In genomic region chr1:9421533-9421873, GRCh38 we compare ENCODE assay signal across 19 cellular contexts.
DNase-seq lines count a peak whose midpoint lies in the region; ATAC-seq, FAIRE-seq and TF ChIP-seq lines count a peak whose summit lies in the region.
"Had no signal": no experiment of that assay in that cellular context is flagged by ENCODE, and none has a peak within 500 bp of the region (broad histone marks: within the 10 kb centered on the region; RNA-seq: fewer than 3 reads in every experiment).

No MANE protein-coding gene starts in this region.

- POLR2A ChIA-PET in OCI-LY7 (lab: Charles Lee) (interaction anchor here (0.6 to 3.2 kb wide), 5 partner anchors 8 to 111 kb away, joined by 3 to 20 read pairs (median 7); no protein-coding TSS in a partner anchor), HepG2 (lab: Yijun Ruan, JAX) (interaction anchor here (1.0 to 2.6 kb wide), 3 partner anchors 17 to 21 kb away, joined by 3 to 12 read pairs (median 4); no protein-coding TSS in a partner anchor)

- H3K4me3 ChIP-seq in DOHH2 (ENCODE audit: low read length) (peak overlapping the region; percentile 65), OCI-LY7 (ENCODE audit: low read depth, low read length, poor library complexity, severe bottlenecking) (peak overlapping the region; percentile 24), HepG2 (replicated peaks in 1 of 3; ENCODE audit: insufficient read depth in 1 of 3, low read depth in 2 of 3, low read length in 3 of 3) (no peak overlapping the region), testis (peak overlapping the region in 1 of 2 donors; percentile 2)
- H3K4me3 ChIP-seq: K562, PC-9 had no signal

- TF ChIP-seq CTCF in DOHH2 (IDR thresholded peaks at IDR 0.05; ENCODE audit: low read depth, low read length, poor library complexity, severe bottlenecking) (no peak), OCI-LY7 (conservative IDR thresholded peaks at IDR 0.05; ENCODE audit: low read length) (no peak), HepG2 (CRISPR knock-in tag; IDR thresholded peaks at IDR 0.05) (no peak), testis (IDR thresholded peaks at IDR 0.05) (no peak)

- H3K27me3 ChIP-seq in DOHH2 (ENCODE audit: control insufficient read depth, low read length), result no peaks in the 10 kb centered on the region
- peaks cover 2 to 26% of the 10 kb centered on the region in 2 experiments; a peak in 2 of 5 replicates for H3K27me3 ChIP-seq in HepG2 (ENCODE audit: control insufficient read depth in 1 of 2, insufficient read depth in 2 of 2, low read length in 2 of 2)
- H3K27me3 ChIP-seq in testis, result no peaks in the 10 kb centered on the region

- H3F3A ChIP-seq in DOHH2 (ENCODE audit: control insufficient read depth, insufficient read depth), result peaks cover 55% of the 10 kb centered on the region

- TF ChIP-seq POLR2A in HepG2 (IDR thresholded peaks at IDR 0.05; ENCODE audit: insufficient read depth in 1 of 2, low read depth in 2 of 2, low read length in 2 of 2), result no peak
- TF ChIP-seq POLR2A in testis (IDR thresholded peaks at IDR 0.05), result no peak

- no peaks in the 10 kb centered on the region for H4K20me1 ChIP-seq in DOHH2 (ENCODE audit: control insufficient read depth, insufficient read depth, low read depth, low read length)
- H4K20me1 ChIP-seq in OCI-LY7 (ENCODE audit: insufficient read depth, low read length), result no peaks in the 10 kb centered on the region
- no peaks in the 10 kb centered on the region for H4K20me1 ChIP-seq in HepG2 (ENCODE audit: insufficient read depth, low read length)

- H3K9ac ChIP-seq in HepG2 (ENCODE audit: insufficient read depth, low read depth, low read length), result no peak overlapping the region

- peaks cover 18% of the 10 kb centered on the region for H3K79me2 ChIP-seq in DOHH2 (ENCODE audit: control insufficient read depth, low read length)
- H3K79me2 ChIP-seq in OCI-LY7 (ENCODE audit: insufficient read depth, low read depth, low read length), result no peaks in the 10 kb centered on the region
- H3K79me2 ChIP-seq in HepG2 (ENCODE audit: insufficient read depth, low read length), result no peaks in the 10 kb centered on the region

- no peaks in the 10 kb centered on the region for H3K9me3 ChIP-seq in DOHH2 (ENCODE audit: control insufficient read depth, insufficient read depth, low read length)
- H3K9me3 ChIP-seq in OCI-LY7 (ENCODE audit: low read length), result no peaks in the 10 kb centered on the region
- H3K9me3 ChIP-seq in HepG2 (ENCODE audit: low read length), result no peaks in the 10 kb centered on the region
- no peaks in the 10 kb centered on the region for H3K9me3 ChIP-seq in testis

- BruUV-seq in OCI-LY7 (replicated peaks; lab: Mats Ljungman, UMichigan), result no TSS peak
- BruUV-seq in HepG2 (replicated peaks; lab: Mats Ljungman, UMichigan), result no TSS peak

- WGBS in HepG2 (ENCODE audit: low lambda C conversion rate), result 5% methylated on average over 4 of the region's 5 CpGs
- 40 to 41% methylated on average over 5 of the region's 5 CpGs for WGBS in testis, 2 donors

- intact Hi-C loops in OCI-LY7 (cut with micrococcal nuclease; ENCODE audit: unreplicated experiment), result loop anchor here (10.0 kb wide), 1 partner anchor 897 kb away; no protein-coding TSS in a partner anchor
- intact Hi-C loops in HepG2 (cut with micrococcal nuclease; ENCODE audit: unreplicated experiment), result no loop called here
- intact Hi-C loops in testis (cut with DNase I; ENCODE audit: low total_unique reads), result loop anchor here (10.0 kb wide), 1 partner anchor 47 kb away; no protein-coding TSS in a partner anchor

- in situ Hi-C loops in HepG2 (cut with HindIII; ENCODE audit: extremely low pct_ligation_motif_present, low pct_unique_long_range_greater_than_20kb), result no loop called here

- DNase-seq in OCI-LY7 (ENCODE audit: low spot score) (no peak), HepG2 (ENCODE audit: low spot score) (peak; percentile 63), testis (peak; percentile 79), D341Med (ENCODE audit: low spot score) (no peak), COLO829 (ENCODE audit: low spot score) (no peak)
- DNase-seq: DMS53, HCEC 1CT, NCI-H1417 treated with DMSO at 0.1 percent for 48 hours, NCI-H187 treated with DMSO at 0.1 percent for 48 hours, NCI-H524, NCI-H82, PC-9, SIG-M5, T-cell had no signal

- H3K4me2 ChIP-seq in DOHH2 (ENCODE audit: low read length), result peak overlapping the region; percentile 82
- H3K4me2 ChIP-seq in OCI-LY7 (ENCODE audit: low read length), result peak overlapping the region; percentile 60
- peak overlapping the region; percentile 18; the same call in 1 of the 2 replicates for H3K4me2 ChIP-seq in HepG2 (ENCODE audit: low read depth, low read length)
- H3K4me2 ChIP-seq: PC-9 had no signal

- H2AFZ ChIP-seq in OCI-LY7 (ENCODE audit: low read length), result peak overlapping the region; percentile 44; the same call in 1 of the 2 replicates
- H2AFZ ChIP-seq in HepG2 (ENCODE audit: low read length), result no peak overlapping the region
- H2AFZ ChIP-seq: PC-9 had no signal

- ATAC-seq in HepG2 (peak; percentile 57), HG03342 (IDR thresholded peaks at IDR 0.05; ENCODE audit: unreplicated experiment) (no peak)
- ATAC-seq: K562, SK-N-SH treated with all-trans-retinoic acid at 6 μM for 48 hours, T-cell had no signal

- H3K27ac ChIP-seq in DOHH2 (ENCODE audit: low read depth, low read length), result peak overlapping the region; percentile 96
- peak overlapping the region; percentile 74 for H3K27ac ChIP-seq in OCI-LY7 (ENCODE audit: low read depth, low read length, poor library complexity, severe bottlenecking)
- no peak overlapping the region for H3K27ac ChIP-seq in HepG2 (ENCODE audit: extremely low read length, insufficient read depth, low read length)
- peak overlapping the region in 1 of 2 donors; percentile 31 for H3K27ac ChIP-seq in testis
- H3K27ac ChIP-seq: PC-9, RWPE1 had no signal

- H3K36me3 ChIP-seq in DOHH2 (ENCODE audit: control insufficient read depth, low read length) (no peaks in the 10 kb centered on the region), OCI-LY7 (ENCODE audit: insufficient read depth, low read length) (no peaks in the 10 kb centered on the region), HepG2 (replicated peaks in 1 of 2; ENCODE audit: control insufficient read depth in 1 of 2, insufficient read depth in 2 of 2, low read length in 2 of 2) (no peaks in the 10 kb centered on the region), testis (ENCODE audit: low read depth, missing control alignments) (no peaks in the 10 kb centered on the region)

- no peak for TF ChIP-seq EP300 in HepG2 (IDR thresholded peaks at IDR 0.05; ENCODE audit: low read depth in 2 of 2, low read length in 2 of 2)
- no peak for TF ChIP-seq EP300 in HepG2 (CRISPR knock-in tag; IDR thresholded peaks at IDR 0.05; ENCODE audit: borderline replicate concordance)

- peaks cover 98% of the 10 kb centered on the region for H3K4me1 ChIP-seq in DOHH2 (ENCODE audit: control insufficient read depth, low read length)
- H3K4me1 ChIP-seq in OCI-LY7 (ENCODE audit: insufficient read depth, low read length, poor library complexity, severe bottlenecking), result peaks cover 98% of the 10 kb centered on the region
- peaks cover 42% of the 10 kb centered on the region for H3K4me1 ChIP-seq in HepG2 (ENCODE audit: insufficient read depth, low read length)
- H3K4me1 ChIP-seq in testis, result no peaks in the 10 kb centered on the region

- FAIRE-seq in HepG2 (lab: Jason Lieb, UNC), result no peak
- FAIRE-seq: K562 had no signal

- CTCF ChIA-PET in OCI-LY7 (lab: Charles Lee; ENCODE audit: unreplicated experiment), result interaction anchor here (0.7 to 1.3 kb wide), 2 partner anchors 9 to 22 kb away, joined by 3 read pairs; no protein-coding TSS in a partner anchor
- CTCF ChIA-PET in HepG2 (lab: Yijun Ruan, JAX; ENCODE audit: low intra/inter-chr PET ratio, low total read pairs), result no interaction called here

- TF ChIP-seq RAD21 in HepG2 (CRISPR knock-in tag; IDR thresholded peaks at IDR 0.05), result no peak

- H3K9me2 ChIP-seq in DOHH2 (replicated peaks; ENCODE audit: control insufficient read depth, low read length) (no peaks in the 10 kb centered on the region), OCI-LY7 (ENCODE audit: insufficient read depth, low read length) (no peaks in the 10 kb centered on the region)

TF ChIP-seq in HepG2, 621 proteins besides CTCF, POLR2A, EP300 and RAD21 (continues in another document):
- TF ChIP-seq FOXM1 (CRISPR knock-in tag; IDR thresholded peaks at IDR 0.05) (no peak), PAX8 (CRISPR knock-in tag; IDR thresholded peaks at IDR 0.05; ENCODE audit: borderline replicate concordance) (no peak), ZNF609 (CRISPR knock-in tag; IDR thresholded peaks at IDR 0.05; ENCODE audit: borderline replicate concordance) (no peak)

Comparison
In these comparisons a context has a peak if more than half of its experiments do, and no peak if none do; other contexts are left out.
1. H3K4me2 ChIP-seq: peak in every context shown above with its lines; median percentile 82 in DOHH2; 60 in OCI-LY7; 18 in HepG2.
2. H3K4me3 ChIP-seq: peak in DOHH2 (single experiment) and OCI-LY7 (single experiment); none in HepG2 (0 of 3).
3. DNase-seq: peak in HepG2 (single experiment) and testis (single experiment); none in OCI-LY7 (single experiment), D341Med (single experiment) and COLO829 (single experiment).